In genomic region chr11:121533556-121534050, GRCh38 we compare ENCODE assay signal across 18 cellular contexts.
DNase-seq lines count a peak whose midpoint lies in the region; ATAC-seq, FAIRE-seq and TF ChIP-seq lines count a peak whose summit lies in the region.
"Had no signal": no experiment of that assay in that cellular context is flagged by ENCODE, and none has a peak within 500 bp of the region (broad histone marks: within the 10 kb centered on the region; RNA-seq: fewer than 3 reads in every experiment).

No MANE protein-coding gene starts in this region.

- RAD21 ChIA-PET in GM12878 (lab: Charles Lee; ENCODE audit: unreplicated experiment) = interaction anchor here (1.5 kb wide), 1 partner anchor 39 kb away, joined by 4 read pairs; no protein-coding TSS in a partner anchor

- H3K27ac Mint-ChIP-seq in activated T-cell treated with anti-CD3 and anti-CD28 coated beads, Interleukin-2, amount 50 U/mL, for 24 hours = peak overlapping the region; percentile 70
- peak overlapping the region; percentile 20 for H3K27ac Mint-ChIP-seq in stimulated activated effector memory CD8-positive, alpha-beta T cell treated with anti-CD3 and anti-CD28 coated beads, Interleukin-12 subunit alpha, Interleukin-12 subunit beta, amount 100 ng/mL, for 72 hours
- H3K27ac Mint-ChIP-seq: activated CD8-positive, alpha-beta memory T cell treated with anti-CD3 and anti-CD28 coated beads, Interleukin-2, amount 10 ng/mL, durations not matched to agents 7 days and 5 days; mesothelial cell of epicardium had no signal

- H4K20me1 ChIP-seq in GM12878 (ENCODE audit: control insufficient read depth, insufficient read depth) = no peaks in the 10 kb centered on the region

- no peak for DNase-seq in activated T-cell treated with anti-CD3 and anti-CD28 coated beads, Interleukin-2, amount 50 U/mL, for 24 hours
- DNase-seq in activated T-cell treated with anti-CD3 and anti-CD28 coated beads, Interleukin-2, amount 50 U/mL, for 1 hour = no peak
- peak; percentile 81 for DNase-seq in NCI-H2171 treated with DMSO at 0.1 percent for 48 hours (lab: John Stamatoyannopoulos, UW)
- no peak for DNase-seq in GM12878 (ENCODE audit: low read depth, low spot score)
- peak in 1 of 2 donors; percentile 20 for DNase-seq in stimulated activated effector memory CD8-positive, alpha-beta T cell treated with anti-CD3 and anti-CD28 coated beads, Interleukin-12 subunit alpha, Interleukin-12 subunit beta, amount 100 ng/mL, for 72 hours (ENCODE audit: low spot score in 2 of 2)
- DNase-seq in NCI-H2029 (lab: John Stamatoyannopoulos, UW) = no peak
- no peak for DNase-seq in putamen (ENCODE audit: low spot score)
- DNase-seq: activated CD8-positive, alpha-beta memory T cell treated with anti-CD3 and anti-CD28 coated beads, Interleukin-2, amount 10 ng/mL, durations not matched to agents 7 days and 5 days; colonic mucosa; erythroblast; H9; occipital lobe; PC-9; stimulated activated CD4-positive, alpha-beta T cell treated with anti-CD3 and anti-CD28 coated beads, Interleukin-4, amount 100 ng/mL, for 4 hours had no signal

- peaks cover 2% of the 10 kb centered on the region for H3K79me2 ChIP-seq in GM12878 (ENCODE audit: control insufficient read depth, insufficient read depth, low read length)

- peaks cover 13% of the 10 kb centered on the region for H3K9me3 ChIP-seq in GM12878 (replicated peaks; ENCODE audit: control insufficient read depth, insufficient read depth, low read length)
- H3K9me3 ChIP-seq: colonic mucosa had no signal

- TF ChIP-seq POLR2A in GM12878 (IDR thresholded peaks at IDR 0.05; ENCODE audit: low read depth, low read length) = no peak

- peaks cover 12% of the 10 kb centered on the region for H3K9me3 Mint-ChIP-seq in activated T-cell treated with anti-CD3 and anti-CD28 coated beads, Interleukin-2, amount 50 U/mL, for 24 hours
- peaks cover 12% of the 10 kb centered on the region for H3K9me3 Mint-ChIP-seq in stimulated activated effector memory CD8-positive, alpha-beta T cell treated with anti-CD3 and anti-CD28 coated beads, Interleukin-12 subunit alpha, Interleukin-12 subunit beta, amount 100 ng/mL, for 72 hours

- SMC1A ChIA-PET in GM12878 (lab: Charles Lee; ENCODE audit: uncharacterized antibody, unreplicated experiment) = interaction anchor here (0.8 to 0.9 kb wide), 3 partner anchors 12 to 41 kb away, joined by 3 to 4 read pairs (median 3); no protein-coding TSS in a partner anchor

- no peak for TF ChIP-seq RAD21 in GM12878 (IDR thresholded peaks at IDR 0.05; ENCODE audit: insufficient read depth, low read depth, low read length)

- CTCF ChIA-PET in GM12878 (lab: Yijun Ruan, JAX) = no interaction called here

- in situ Hi-C loops in GM12878 (cut with MboI) = no loop called here

- H3K4me2 ChIP-seq in GM12878 (ENCODE audit: control insufficient read depth, insufficient read depth) = no peak overlapping the region
- H3K4me2 ChIP-seq: PC-9 had no signal

- peak overlapping the region; percentile 30; the same call in 1 of the 2 replicates for H3K27ac ChIP-seq in GM12878 (ENCODE audit: control insufficient read depth, insufficient read depth)
- H3K27ac ChIP-seq: colonic mucosa, PC-9, SK-N-MC had no signal

- H3K4me3 Mint-ChIP-seq in activated T-cell treated with anti-CD3 and anti-CD28 coated beads, Interleukin-2, amount 50 U/mL, for 24 hours = no peak overlapping the region
- no peak overlapping the region for H3K4me3 Mint-ChIP-seq in stimulated activated effector memory CD8-positive, alpha-beta T cell treated with anti-CD3 and anti-CD28 coated beads, Interleukin-12 subunit alpha, Interleukin-12 subunit beta, amount 100 ng/mL, for 72 hours
- H3K4me3 Mint-ChIP-seq: activated CD8-positive, alpha-beta memory T cell treated with anti-CD3 and anti-CD28 coated beads, Interleukin-2, amount 10 ng/mL, durations not matched to agents 7 days and 5 days; H9; mesothelial cell of epicardium had no signal

- no peaks in the 10 kb centered on the region for H3K27me3 ChIP-seq in GM12878 (replicated peaks in 1 of 2; ENCODE audit: control insufficient read depth in 2 of 2, insufficient read depth in 2 of 2, low read length in 1 of 2)
- H3K27me3 ChIP-seq: colonic mucosa had no signal

- no peak for FAIRE-seq in GM12878 (lab: Jason Lieb, UNC)
- FAIRE-seq: HepG2 had no signal

- WGBS in GM12878 (ENCODE audit: insufficient coverage, insufficient replicate concordance, low lambda C conversion rate, missing lambda C conversion rate) = 46% methylated on average over 4 of the region's 4 CpGs

- peaks cover 59% of the 10 kb centered on the region for H3K4me1 Mint-ChIP-seq in activated T-cell treated with anti-CD3 and anti-CD28 coated beads, Interleukin-2, amount 50 U/mL, for 24 hours (ENCODE audit: low read depth)
- H3K4me1 Mint-ChIP-seq in stimulated activated effector memory CD8-positive, alpha-beta T cell treated with anti-CD3 and anti-CD28 coated beads, Interleukin-12 subunit alpha, Interleukin-12 subunit beta, amount 100 ng/mL, for 72 hours = peaks cover 35% of the 10 kb centered on the region
- H3K4me1 Mint-ChIP-seq: mesothelial cell of epicardium had no signal

- H2AFZ ChIP-seq in GM12878 (ENCODE audit: control insufficient read depth, low read depth, low read length) = no peak overlapping the region
- H2AFZ ChIP-seq: PC-9 had no signal

- H3K36me3 ChIP-seq in GM12878 (ENCODE audit: control insufficient read depth in 2 of 2, insufficient read depth in 2 of 2, low read length in 1 of 2) = peaks cover 16 to 38% of the 10 kb centered on the region in 2 experiments
- H3K36me3 ChIP-seq: colonic mucosa had no signal

- no peaks in the 10 kb centered on the region for H3K27me3 Mint-ChIP-seq in activated T-cell treated with anti-CD3 and anti-CD28 coated beads, Interleukin-2, amount 50 U/mL, for 24 hours
- H3K27me3 Mint-ChIP-seq: activated CD8-positive, alpha-beta memory T cell treated with anti-CD3 and anti-CD28 coated beads, Interleukin-2, amount 10 ng/mL, durations not matched to agents 7 days and 5 days had no signal

- H3K36me3 Mint-ChIP-seq in activated T-cell treated with anti-CD3 and anti-CD28 coated beads, Interleukin-2, amount 50 U/mL, for 24 hours (ENCODE audit: low read depth) = peaks cover 89% of the 10 kb centered on the region
- peaks cover 53% of the 10 kb centered on the region for H3K36me3 Mint-ChIP-seq in stimulated activated effector memory CD8-positive, alpha-beta T cell treated with anti-CD3 and anti-CD28 coated beads, Interleukin-12 subunit alpha, Interleukin-12 subunit beta, amount 100 ng/mL, for 72 hours

- no peak for TF ChIP-seq EP300 in GM12878 (IDR thresholded peaks at IDR 0.05; ENCODE audit: borderline replicate concordance in 1 of 2, control insufficient read depth in 1 of 2, low read depth in 2 of 2, low read length in 2 of 2)

- peaks cover 37% of the 10 kb centered on the region for H3K4me1 ChIP-seq in GM12878 (ENCODE audit: control insufficient read depth, insufficient read depth, low read length)
- H3K4me1 ChIP-seq: colonic mucosa had no signal

- no peak overlapping the region for H3K9ac ChIP-seq in GM12878 (ENCODE audit: control insufficient read depth, insufficient read depth, low read length)

- POLR2A ChIA-PET in GM12878 (lab: Charles Lee) = interaction anchor here (0.8 kb wide), 1 partner anchor 11 kb away, joined by 3 read pairs; no protein-coding TSS in a partner anchor

- ATAC-seq in GM12878 (no peak), GM19467 (IDR thresholded peaks at IDR 0.05; ENCODE audit: unreplicated experiment) (no peak)
- no peak for ATAC-seq in stimulated activated effector memory CD8-positive, alpha-beta T cell treated with anti-CD3 and anti-CD28 coated beads, Interleukin-12 subunit alpha, Interleukin-12 subunit beta, amount 100 ng/mL, for 72 hours
- ATAC-seq: activated CD8-positive, alpha-beta memory T cell treated with anti-CD3 and anti-CD28 coated beads, Interleukin-2, amount 10 ng/mL, durations not matched to agents 7 days and 5 days; HepG2 had no signal

- no TSS peak for BruUV-seq in GM12878 (replicated peaks; lab: Mats Ljungman, UMichigan)

- intact Hi-C loops in GM12878 (cut with micrococcal nuclease; ENCODE audit: unreplicated experiment) = no loop called here

- TF ChIP-seq CTCF in GM12878 (IDR thresholded peaks at IDR 0.05 in 2 of 3, conservative IDR thresholded peaks at IDR 0.05 in 1 of 3; ENCODE audit: control insufficient read depth in 2 of 3, extremely low read depth in 1 of 3, insufficient read depth in 1 of 3, low read depth in 3 of 3, low read length in 3 of 3) = no peak

- no peak overlapping the region for H3K4me3 ChIP-seq in GM12878
- H3K4me3 ChIP-seq: colonic mucosa, PC-9, SK-N-MC had no signal

TF ChIP-seq in GM12878, 131 proteins besides CTCF, POLR2A, EP300 and RAD21:
- TF ChIP-seq KAT2A (conservative IDR thresholded peaks at IDR 0.05; ENCODE audit: control insufficient read depth, low read depth, low read length) (no peak), MEF2B (IDR thresholded peaks at IDR 0.05; ENCODE audit: partially characterized antibody, poor library complexity, severe bottlenecking) (no peak), RUNX3 (IDR thresholded peaks at IDR 0.05; ENCODE audit: low read length) (peak; percentile 62), TCF7 (IDR thresholded peaks at IDR 0.05; ENCODE audit: borderline replicate concordance) (no peak), LARP7 (IDR thresholded peaks at IDR 0.05) (no peak), EZH2 (IDR thresholded peaks at IDR 0.05; ENCODE audit: borderline replicate concordance, control insufficient read depth, low read depth, low read length) (no peak), ZNF384 (IDR thresholded peaks at IDR 0.05; ENCODE audit: borderline replicate concordance, low read depth, low read length) (peak; percentile 34; the same call in 1 of the 2 replicates)
- TF ChIP-seq, protein P1, sequence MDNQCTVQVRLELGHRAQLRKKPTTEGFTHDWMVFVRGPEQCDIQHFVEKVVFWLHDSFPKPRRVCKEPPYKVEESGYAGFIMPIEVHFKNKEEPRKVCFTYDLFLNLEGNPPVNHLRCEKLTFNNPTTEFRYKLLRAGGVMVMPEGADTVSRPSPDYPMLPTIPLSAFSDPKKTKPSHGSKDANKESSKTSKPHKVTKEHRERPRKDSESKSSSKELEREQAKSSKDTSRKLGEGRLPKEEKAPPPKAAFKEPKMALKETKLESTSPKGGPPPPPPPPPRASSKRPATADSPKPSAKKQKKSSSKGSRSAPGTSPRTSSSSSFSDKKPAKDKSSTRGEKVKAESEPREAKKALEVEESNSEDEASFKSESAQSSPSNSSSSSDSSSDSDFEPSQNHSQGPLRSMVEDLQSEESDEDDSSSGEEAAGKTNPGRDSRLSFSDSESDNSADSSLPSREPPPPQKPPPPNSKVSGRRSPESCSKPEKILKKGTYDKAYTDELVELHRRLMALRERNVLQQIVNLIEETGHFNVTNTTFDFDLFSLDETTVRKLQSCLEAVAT (IDR thresholded peaks at IDR 0.05) = no peak
